Comparison of ENCODE assay signal across 8 cellular contexts in the genomic region with DNA sequence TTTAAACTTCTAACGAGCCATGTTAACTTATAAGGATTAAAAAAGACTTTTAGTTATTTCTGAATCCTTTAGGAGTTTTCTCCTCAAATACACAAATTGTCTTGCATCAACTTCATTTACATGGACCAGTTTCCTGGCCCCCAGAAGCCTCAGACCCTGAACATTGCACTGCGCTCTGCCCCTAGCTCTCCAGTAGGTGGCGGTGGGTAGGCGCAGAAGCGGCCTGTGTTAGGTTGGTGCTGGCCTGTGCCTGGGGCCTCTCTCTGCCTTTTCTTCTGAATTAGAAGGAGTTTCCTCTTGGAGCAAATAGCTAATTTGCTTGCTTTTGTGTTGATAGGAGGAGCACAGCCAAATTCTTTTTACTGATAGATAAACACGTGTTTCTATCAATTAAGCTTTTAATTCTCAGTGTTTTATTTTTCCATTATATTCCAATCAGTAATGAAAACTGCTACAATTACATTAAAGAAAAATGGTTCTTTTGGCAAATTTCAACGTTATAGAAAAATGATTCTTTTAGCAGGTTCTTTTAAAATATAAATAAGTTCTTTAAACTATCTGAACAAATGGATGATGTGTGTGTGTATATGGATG. TPM values are rescaled to one million over a fixed set of nuclear protein-coding genes. Genes with fewer than 3 reads are reported as not detected.
DNase-seq lines count a peak whose midpoint lies in the region; ATAC-seq and FAIRE-seq lines count a peak whose summit lies in the region.

No MANE protein-coding gene starts in this region.

- FAIRE-seq in A204.1 (lab: Jason Lieb, UNC) (peak; percentile 27), small intestine (lab: Jason Lieb, UNC) (no peak)

- ATAC-seq in GM18511 (IDR thresholded peaks at IDR 0.05; ENCODE audit: unreplicated experiment), result peak; percentile 90
- peak; percentile 82 for ATAC-seq in HG02970 (IDR thresholded peaks at IDR 0.05; ENCODE audit: low FRiP score, unreplicated experiment)

- no peaks in the 10 kb centered on the region for H3K9me3 ChIP-seq in small intestine (ENCODE audit: control insufficient read depth, low read depth)

- no peaks in the 10 kb centered on the region for H3K27me3 ChIP-seq in small intestine (ENCODE audit: control insufficient read depth in 2 of 2, insufficient read depth in 2 of 2, low read length in 2 of 2)

- no peaks in the 10 kb centered on the region for H3K4me1 ChIP-seq in small intestine (ENCODE audit: control insufficient read depth in 2 of 2, insufficient read depth in 1 of 2, low read depth in 1 of 2, low read length in 1 of 2)

- H3K4me3 ChIP-seq in small intestine (ENCODE audit: low read depth in 1 of 2, low read length in 2 of 2), result no peak overlapping the region

- no peaks in the 10 kb centered on the region for H3K36me3 ChIP-seq in small intestine (ENCODE audit: control insufficient read depth in 2 of 2, insufficient read depth in 2 of 2, low read length in 2 of 2)

- DNase-seq in NCI-H187 (lab: John Stamatoyannopoulos, UW) (peak; percentile 3 to 31), T-helper 9 cell (peak; percentile 11), astrocyte of the hippocampus (ENCODE audit: low read depth, low spot score) (peak; percentile 83), hypothalamus (lab: John Stamatoyannopoulos, UW) (peak in 43 of 51 donors; percentile 8 to 81 (median 48)), small intestine (peak; percentile 56)

- H3K27ac ChIP-seq in small intestine (ENCODE audit: low read depth in 1 of 2, low read length in 1 of 2), result no peak overlapping the region

- WGBS in small intestine, 3 donors, result 19 to 30% (median 20%) methylated on average over 7 of the region's 7 CpGs

RNA-seq across cellular contexts. Expression of gene DTD1, which starts 44.4 kb away (rescaled TPM):
- 10 to 100 TPM in 2 of 3 donors, 1 to 10 TPM in 1; 9.6 to 25.8 (median 17.6) TPM for polyA plus RNA-seq in small intestine

Comparison
In these comparisons a context has a peak if more than half of its experiments do, and no peak if none do; other contexts are left out.
1. DNase-seq: peak in every context shown above with its lines; median percentile 83 in astrocyte of the hippocampus; 56 in small intestine; 48 in hypothalamus; 17 in NCI-H187; 11 in T-helper 9 cell.